Comparison of ENCODE assay signal across 14 cellular contexts in genomic region chr9:70094747-70095146, GRCh38. TPM values are rescaled to one million over a fixed set of nuclear protein-coding genes. Genes with fewer than 3 reads are reported as not detected.
A peak's percentile ranks its signal among the peaks of the same experiment; 100 is the strongest.
DNase-seq lines count a peak whose midpoint lies in the region; ATAC-seq and TF ChIP-seq lines count a peak whose summit lies in the region.
"Had no signal": no experiment of that assay in that cellular context is flagged by ENCODE, and none has a peak within 500 bp of the region (broad histone marks: within the 10 kb centered on the region; RNA-seq: fewer than 3 reads in every experiment).

No MANE protein-coding gene starts in this region.

- H3K36me3 Mint-ChIP-seq in WTC11: no peaks in the 10 kb centered on the region
- no peaks in the 10 kb centered on the region for H3K36me3 Mint-ChIP-seq in activated T-helper 17 cell treated with anti-CD3 and anti-CD28 coated beads, Interleukin-2, amount 50 U/mL, for 72 hours (ENCODE audit: low read depth)
- H3K36me3 Mint-ChIP-seq: CD4-positive, CD25-positive, alpha-beta regulatory T cell had no signal

- no peak overlapping the region for H3K4me2 ChIP-seq in KMS-11

- no peaks in the 10 kb centered on the region for H3K27me3 ChIP-seq in KMS-11 (ENCODE audit: insufficient read depth, low read depth)
- no peaks in the 10 kb centered on the region for H3K27me3 ChIP-seq in esophagus muscularis mucosa
- no peaks in the 10 kb centered on the region for H3K27me3 ChIP-seq in sigmoid colon
- no peaks in the 10 kb centered on the region for H3K27me3 ChIP-seq in MG63
- H3K27me3 ChIP-seq: BLaER1 treated with 17β-estradiol and CSF1 and Interleukin-3, amounts not matched to agents 10 nM and 100 nM had no signal

- H3K27me3 Mint-ChIP-seq in WTC11 (ENCODE audit: low read depth): no peaks in the 10 kb centered on the region
- peaks cover 7% of the 10 kb centered on the region for H3K27me3 Mint-ChIP-seq in activated T-helper 17 cell treated with anti-CD3 and anti-CD28 coated beads, Interleukin-2, amount 50 U/mL, for 72 hours

- H2AFZ ChIP-seq in KMS-11 (ENCODE audit: low read depth): no peak overlapping the region

- no peaks in the 10 kb centered on the region for H4K20me1 ChIP-seq in KMS-11 (ENCODE audit: insufficient read depth)
- H4K20me1 ChIP-seq: BLaER1 treated with 17β-estradiol and CSF1 and Interleukin-3, amounts not matched to agents 10 nM and 100 nM had no signal

- H3K36me3 ChIP-seq in KMS-11 (ENCODE audit: insufficient read depth) (no peaks in the 10 kb centered on the region), esophagus muscularis mucosa (no peaks in the 10 kb centered on the region), sigmoid colon (no peaks in the 10 kb centered on the region), mucosa of descending colon (ENCODE audit: low read depth) (no peaks in the 10 kb centered on the region), MG63 (no peaks in the 10 kb centered on the region)
- H3K36me3 ChIP-seq: BLaER1 treated with 17β-estradiol and CSF1 and Interleukin-3, amounts not matched to agents 10 nM and 100 nM had no signal

- TF ChIP-seq POLR2A in esophagus muscularis mucosa (IDR thresholded peaks at IDR 0.05; ENCODE audit: low read depth) (no peak), sigmoid colon (IDR thresholded peaks at IDR 0.05) (no peak)

- no peaks in the 10 kb centered on the region for H3K79me2 ChIP-seq in KMS-11 (ENCODE audit: insufficient read depth, low read depth)

- no peak overlapping the region for H3K4me3 Mint-ChIP-seq in WTC11
- no peak overlapping the region for H3K4me3 Mint-ChIP-seq in activated T-helper 17 cell treated with anti-CD3 and anti-CD28 coated beads, Interleukin-2, amount 50 U/mL, for 72 hours
- H3K4me3 Mint-ChIP-seq: CD4-positive, CD25-positive, alpha-beta regulatory T cell had no signal

- POLR2A ChIA-PET in WTC11 (lab: Charles Lee): interaction anchor here (1.7 kb wide), 1 partner anchor 51 kb away, joined by 6 read pairs; the partner anchor contains the start of gene MAMDC2

- TF ChIP-seq CTCF in KMS-11 (conservative IDR thresholded peaks at IDR 0.05; ENCODE audit: low read depth, low read length) (no peak), WTC11 (IDR thresholded peaks at IDR 0.05) (no peak), esophagus muscularis mucosa (IDR thresholded peaks at IDR 0.05) (no peak), sigmoid colon (IDR thresholded peaks at IDR 0.05) (no peak), mucosa of descending colon (IDR thresholded peaks at IDR 0.05) (no peak)

- CTCF ChIA-PET in WTC11 (lab: Charles Lee): interaction anchor here (2.8 to 3.0 kb wide), 2 partner anchors 16 to 19 kb away, joined by 7 to 10 read pairs; no protein-coding TSS in a partner anchor

- no peak for DNase-seq in WTC11 (ENCODE audit: low spot score)
- no peak for DNase-seq in esophagus muscularis mucosa (ENCODE audit: extremely low spot score)
- no peak for DNase-seq in sigmoid colon
- DNase-seq in NCI-H526 treated with DMSO at 0.1 percent for 48 hours (lab: John Stamatoyannopoulos, UW): no peak
- no peak for DNase-seq in mucosa of descending colon
- no peak for DNase-seq in MG63
- DNase-seq: ACHN; CD4-positive, CD25-positive, alpha-beta regulatory T cell; DMS 273 treated with DMSO at 0.1 percent for 48 hours had no signal

- peaks cover 19% of the 10 kb centered on the region for H3K4me1 ChIP-seq in KMS-11 (ENCODE audit: low read depth, poor library complexity, severe bottlenecking)
- H3K4me1 ChIP-seq in esophagus muscularis mucosa: peaks cover 25 to 96% (median 91%) of the 10 kb centered on the region in 4 donors
- peaks cover 0 to 74% (median 66%) of the 10 kb centered on the region in 4 donors for H3K4me1 ChIP-seq in sigmoid colon
- peaks cover 4% of the 10 kb centered on the region for H3K4me1 ChIP-seq in mucosa of descending colon (ENCODE audit: low read depth)

- H3K9me3 ChIP-seq in esophagus muscularis mucosa (no peaks in the 10 kb centered on the region), sigmoid colon (no peaks in the 10 kb centered on the region), mucosa of descending colon (no peaks in the 10 kb centered on the region), MG63 (no peaks in the 10 kb centered on the region)
- H3K9me3 ChIP-seq: BLaER1 treated with 17β-estradiol and CSF1 and Interleukin-3, amounts not matched to agents 10 nM and 100 nM had no signal

- H3K4me1 Mint-ChIP-seq in WTC11: no peaks in the 10 kb centered on the region
- no peaks in the 10 kb centered on the region for H3K4me1 Mint-ChIP-seq in activated T-helper 17 cell treated with anti-CD3 and anti-CD28 coated beads, Interleukin-2, amount 50 U/mL, for 72 hours

- no peaks in the 10 kb centered on the region for H3K9me3 Mint-ChIP-seq in WTC11
- no peaks in the 10 kb centered on the region for H3K9me3 Mint-ChIP-seq in activated T-helper 17 cell treated with anti-CD3 and anti-CD28 coated beads, Interleukin-2, amount 50 U/mL, for 72 hours

- H3K27ac Mint-ChIP-seq in WTC11: no peak overlapping the region
- no peak overlapping the region for H3K27ac Mint-ChIP-seq in activated T-helper 17 cell treated with anti-CD3 and anti-CD28 coated beads, Interleukin-2, amount 50 U/mL, for 72 hours
- H3K27ac Mint-ChIP-seq: CD4-positive, CD25-positive, alpha-beta regulatory T cell had no signal

- ATAC-seq in WTC11: no peak
- no peak for ATAC-seq in mucosa of descending colon
- no peak for ATAC-seq in activated T-helper 17 cell treated with anti-CD3 and anti-CD28 coated beads, Interleukin-2, amount 50 U/mL, for 72 hours (replicated peaks)
- ATAC-seq: HCT116 had no signal

- H3K9ac ChIP-seq in KMS-11: no peak overlapping the region
- H3K9ac ChIP-seq: BLaER1 treated with 17β-estradiol and CSF1 and Interleukin-3, amounts not matched to agents 10 nM and 100 nM had no signal

- peak overlapping the region; percentile 62; the same call in 1 of the 2 replicates for H3K27ac ChIP-seq in KMS-11
- peak overlapping the region in 3 of 4 donors; percentile 68 to 73 (median 72) for H3K27ac ChIP-seq in esophagus muscularis mucosa (replicated peaks in 1 of 4)
- H3K27ac ChIP-seq in sigmoid colon: peak overlapping the region in 3 of 4 donors; percentile 29 to 67 (median 66)
- H3K27ac ChIP-seq: BLaER1 treated with 17β-estradiol and CSF1 and Interleukin-3, amounts not matched to agents 10 nM and 100 nM had no signal

- TF ChIP-seq EP300 in esophagus muscularis mucosa (IDR thresholded peaks at IDR 0.05): no peak
- no peak for TF ChIP-seq EP300 in sigmoid colon (IDR thresholded peaks at IDR 0.05)

- H3K4me3 ChIP-seq in KMS-11 (IDR thresholded peaks at IDR 0.05; ENCODE audit: insufficient read depth, low read depth, low read length) (no peak overlapping the region), esophagus muscularis mucosa (no peak overlapping the region), sigmoid colon (no peak overlapping the region), mucosa of descending colon (no peak overlapping the region), MG63 (no peak overlapping the region)
- H3K4me3 ChIP-seq: BLaER1 treated with 17β-estradiol and CSF1 and Interleukin-3, amounts not matched to agents 10 nM and 100 nM had no signal

- intact Hi-C loops in esophagus muscularis mucosa (cut with DNase I) (no loop called here), sigmoid colon (cut with DNase I) (no loop called here), mucosa of descending colon (cut with DNase I, micrococcal nuclease) (no loop called here)

TF ChIP-seq in WTC11, 78 proteins besides CTCF, POLR2A, EP300 and RAD21:
- TF ChIP-seq GTF2I (CRISPR knock-in tag; conservative IDR thresholded peaks at IDR 0.05) (0 out of 2 replicates have a peak, but pooled peaks have one; percentile 66), USF2 (CRISPR knock-in tag; IDR thresholded peaks at IDR 0.05) (no peak)
TF ChIP-seq in WTC11: peak in this region for 1.

RNA-seq across cellular contexts. Expression of gene MAMDC2, which starts 51.1 kb away (rescaled TPM):
- 6.0 to 6.3 TPM (median 6.3 TPM) in 3 replicates for total RNA-seq in WTC11 (2021)
- 100 to 1,000 TPM; 115 to 147 (median 126) TPM for total RNA-seq in esophagus muscularis mucosa
- 100 to 1,000 TPM in 3 of 4 donors, 10 to 100 TPM in 1; 89.9 to 167 (median 137) TPM for total RNA-seq in sigmoid colon
- polyA plus RNA-seq in sigmoid colon: 1 to 10 TPM; 2.5 to 5.3 (median 4.2) TPM
- 10 to 100 TPM in 1 of 3 donors, 1 to 10 TPM in 2; 3.5 to 70.6 (median 6.9) TPM for total RNA-seq in mucosa of descending colon
- not detected for total RNA-seq in activated T-helper 17 cell treated with anti-CD3 and anti-CD28 coated beads, Interleukin-2, amount 50 U/mL, for 72 hours
- total RNA-seq in MG63 (2014; rRNA removed; shearing (Covaris generic); ENCODE audit: low replicate concordance): not detected in 2 replicates
- total RNA-seq: H4 had no signal
- polyA plus RNA-seq: CD4-positive, CD25-positive, alpha-beta regulatory T cell had no signal
